In genomic region chr3:113151475-113152031, GRCh38 we compare ENCODE assay signal across 10 cellular contexts. TPM values are rescaled to one million over a fixed set of nuclear protein-coding genes. Genes with fewer than 3 reads are reported as not detected.
DNase-seq lines count a peak whose midpoint lies in the region; ATAC-seq, FAIRE-seq and TF ChIP-seq lines count a peak whose summit lies in the region.
"Had no signal": no experiment of that assay in that cellular context is flagged by ENCODE, and none has a peak within 500 bp of the region (broad histone marks: within the 10 kb centered on the region; RNA-seq: fewer than 3 reads in every experiment).

No MANE protein-coding gene starts in this region.

- H3K27me3 Mint-ChIP-seq in neural progenitor cell (ENCODE audit: insufficient read depth, low read depth) (peaks cover 2% of the 10 kb centered on the region), chondrocyte (ENCODE audit: low read depth) (no peaks in the 10 kb centered on the region)

- H3K36me3 Mint-ChIP-seq in neural progenitor cell = no peaks in the 10 kb centered on the region
- H3K36me3 Mint-ChIP-seq in chondrocyte (ENCODE audit: low read depth) = no peaks in the 10 kb centered on the region

- ATAC-seq in Right ventricle myocardium superior (ENCODE audit: poor library complexity) = peak; percentile 71
- no peak for ATAC-seq in GM19463 (IDR thresholded peaks at IDR 0.05; ENCODE audit: unreplicated experiment)

- peak overlapping the region; percentile 32 for H2AFZ ChIP-seq in neural progenitor cell (replicated peaks)

- H3K4me2 ChIP-seq in neural progenitor cell = peak overlapping the region; percentile 34

- intact Hi-C loops in Right ventricle myocardium superior (cut with DNase I) (no loop called here), cardiac septum (cut with DNase I) (loop anchor here (5.0 kb wide), 2 partner anchors 61 to 91 kb away; partner anchors contain the start of gene BOC)

- no peak overlapping the region for H3K9ac ChIP-seq in neural progenitor cell

- no peak for TF ChIP-seq POLR2A in GM12891 (IDR thresholded peaks at IDR 0.05; ENCODE audit: low read depth, low read length)

- peak overlapping the region; percentile 88 for H3K27ac Mint-ChIP-seq in neural progenitor cell
- H3K27ac Mint-ChIP-seq in chondrocyte (ENCODE audit: unreplicated experiment) = no peak overlapping the region

- no peaks in the 10 kb centered on the region for H3K9me3 ChIP-seq in ectodermal cell (ENCODE audit: control insufficient read depth, low read length)
- H3K9me3 ChIP-seq in neural progenitor cell (ENCODE audit: low read depth) = no peaks in the 10 kb centered on the region

- H3K27ac ChIP-seq in ectodermal cell (ENCODE audit: insufficient read depth, low read depth, low read length, poor library complexity, severe bottlenecking) (peak overlapping the region; percentile 3), neural progenitor cell (no peak overlapping the region)

- TF ChIP-seq CTCF in neural progenitor cell (IDR thresholded peaks at IDR 0.05) (no peak), chondrocyte (IDR thresholded peaks at IDR 0.05) (no peak)

- H3K4me1 ChIP-seq in ectodermal cell (ENCODE audit: control insufficient read depth, insufficient read depth, low read length) = peaks cover 36% of the 10 kb centered on the region
- peaks cover 33% of the 10 kb centered on the region for H3K4me1 ChIP-seq in neural progenitor cell

- no peaks in the 10 kb centered on the region for H4K20me1 ChIP-seq in neural progenitor cell (ENCODE audit: low read depth)

- peak; percentile 42 for DNase-seq in Right ventricle myocardium superior
- no peak for DNase-seq in cardiac septum (ENCODE audit: low spot score)
- DNase-seq in neural progenitor cell (ENCODE audit: low spot score) = no peak
- no peak for DNase-seq in chondrocyte (ENCODE audit: low spot score)
- DNase-seq in KG1 (lab: John Stamatoyannopoulos, UW) = no peak
- DNase-seq in GM12891 (ENCODE audit: insufficient read length, low spot score) = no peak
- DNase-seq: ACHN; activated naive CD4-positive, alpha-beta T cell treated with anti-CD3 and anti-CD28 coated beads, Interleukin-2, amount 50 U/mL, for 16 hours had no signal

- H3K4me3 ChIP-seq in ectodermal cell (ENCODE audit: insufficient read depth, low read depth, low read length) (no peak overlapping the region), neural progenitor cell (no peak overlapping the region)

- H3K4me1 Mint-ChIP-seq in neural progenitor cell (peaks cover 62% of the 10 kb centered on the region), chondrocyte (ENCODE audit: low read depth) (peaks cover 32% of the 10 kb centered on the region)

- H3K27me3 ChIP-seq in ectodermal cell (ENCODE audit: control insufficient read depth, insufficient read depth, low read length, poor library complexity, severe bottlenecking) = no peaks in the 10 kb centered on the region
- no peaks in the 10 kb centered on the region for H3K27me3 ChIP-seq in neural progenitor cell

- WGBS in ectodermal cell, 2 experiments = 55 to 70% methylated on average over 5 to 6 of the region's 6 CpGs

- peaks cover 13% of the 10 kb centered on the region for H3F3A ChIP-seq in neural progenitor cell (ENCODE audit: low read depth)

- H3K9me3 Mint-ChIP-seq in neural progenitor cell (peaks cover 3% of the 10 kb centered on the region), chondrocyte (ENCODE audit: low read depth) (no peaks in the 10 kb centered on the region)

- H3K4me3 Mint-ChIP-seq in neural progenitor cell (peak overlapping the region; percentile 4), chondrocyte (ENCODE audit: unreplicated experiment) (no peak overlapping the region)

- no peaks in the 10 kb centered on the region for H3K36me3 ChIP-seq in ectodermal cell (ENCODE audit: control insufficient read depth, insufficient read depth, low read length)
- H3K36me3 ChIP-seq in neural progenitor cell = no peaks in the 10 kb centered on the region

- FAIRE-seq in GM12891 (lab: Jason Lieb, UNC) = no peak

- no peaks in the 10 kb centered on the region for H3K79me2 ChIP-seq in neural progenitor cell (ENCODE audit: low read depth)

TF ChIP-seq in GM12891, 5 proteins besides CTCF, POLR2A, EP300 and RAD21:
- TF ChIP-seq POU2F2 (IDR thresholded peaks at IDR 0.05; ENCODE audit: low read depth, low read length) = no peak
- no peak for TF ChIP-seq SPI1 (IDR thresholded peaks at IDR 0.05; ENCODE audit: low read depth, low read length)
- no peak for TF ChIP-seq TAF1 (IDR thresholded peaks at IDR 0.05; ENCODE audit: low read depth, low read length)
- no peak for TF ChIP-seq PAX5 (IDR thresholded peaks at IDR 0.05; ENCODE audit: insufficient read depth, low read length, severe bottlenecking)
- no peak for TF ChIP-seq POLR2AphosphoS5 (IDR thresholded peaks at IDR 0.05; ENCODE audit: low read depth, low read length)

RNA-seq across cellular contexts. Expression of gene BOC, which starts 59.8 kb away (rescaled TPM):
- 7.4 TPM for total RNA-seq in Right ventricle myocardium superior
- 12.8 TPM for total RNA-seq in cardiac septum
- 278 TPM for polyA plus RNA-seq in ectodermal cell (2013, experiment 1 of 4)
- polyA plus RNA-seq in ectodermal cell (2013, experiment 2 of 4) = 240 TPM
- 186 TPM for polyA plus RNA-seq in ectodermal cell (2013, experiment 3 of 4)
- 200 TPM for polyA plus RNA-seq in ectodermal cell (2013, experiment 4 of 4)
- total RNA-seq in neural progenitor cell (ENCODE audit: low replicate concordance) = 35.2 and 57.3 TPM in 2 replicates
- 7.3 to 11.3 TPM (median 8.6 TPM) in 3 replicates for total RNA-seq in chondrocyte
- not detected for polyA plus RNA-seq in GM12891 (2012; ENCODE audit: low read depth, missing spikeins)
